In the genomic region with DNA sequence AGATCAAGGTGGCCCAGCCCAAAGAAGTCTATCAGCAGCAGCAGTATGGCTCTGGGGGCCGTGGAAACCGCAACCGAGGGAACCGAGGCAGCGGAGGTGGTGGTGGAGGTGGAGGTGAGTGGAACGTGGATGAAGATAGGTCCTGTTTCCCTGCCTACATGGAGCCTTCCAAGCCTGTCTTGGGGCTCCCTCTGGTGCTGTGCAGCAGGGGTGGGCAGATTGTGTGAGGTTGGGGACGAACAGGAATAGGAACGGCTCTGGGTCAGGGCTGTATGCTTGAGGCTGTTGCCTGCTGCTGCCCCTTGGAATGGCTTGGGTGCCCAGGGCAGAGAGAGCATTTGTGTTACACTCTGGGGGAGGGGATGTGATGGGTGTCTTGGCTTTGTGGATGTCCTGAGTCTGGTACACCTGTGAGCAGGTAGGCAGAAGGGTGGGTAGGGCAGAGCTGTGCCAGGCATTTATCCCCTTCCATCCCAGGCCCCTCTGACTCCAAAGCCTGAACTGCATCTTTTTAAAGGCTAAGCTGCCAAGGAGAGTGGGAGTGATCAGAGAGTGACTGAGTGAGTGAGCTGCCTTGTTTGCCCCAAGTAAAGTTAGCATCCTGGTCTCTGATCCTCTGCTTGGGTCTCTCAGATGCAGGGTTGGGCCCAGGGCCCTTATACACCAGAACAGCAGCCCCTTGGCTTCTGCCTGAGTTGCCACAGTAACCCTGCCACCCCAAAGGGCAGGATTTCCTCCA, we compare ENCODE assay signal across 15 cellular contexts. TPM values are rescaled to one million over a fixed set of nuclear protein-coding genes. Genes with fewer than 3 reads are reported as not detected.
DNase-seq lines count a peak whose midpoint lies in the region; ATAC-seq, FAIRE-seq and TF ChIP-seq lines count a peak whose summit lies in the region.
"Had no signal": no experiment of that assay in that cellular context is flagged by ENCODE, and none has a peak within 500 bp of the region (broad histone marks: within the 10 kb centered on the region; RNA-seq: fewer than 3 reads in every experiment).

No MANE protein-coding gene starts in this region.

- H3K4me1 ChIP-seq in DND-41 (ENCODE audit: insufficient read depth, low read length) (peaks cover 40% of the 10 kb centered on the region), HEK293 (ENCODE audit: control insufficient read depth, insufficient read depth, low read length) (peaks cover 6% of the 10 kb centered on the region; the same call in 1 of the 2 replicates), GM12878 (ENCODE audit: control insufficient read depth, insufficient read depth, low read length) (peaks cover 15% of the 10 kb centered on the region)

- H3K27me3 ChIP-seq in DND-41 (ENCODE audit: insufficient read depth, low read length, poor library complexity) (no peaks in the 10 kb centered on the region), GM12878 (replicated peaks in 1 of 2; ENCODE audit: control insufficient read depth in 2 of 2, insufficient read depth in 2 of 2, low read length in 1 of 2) (no peaks in the 10 kb centered on the region)

- no peak for TF ChIP-seq RAD21 in GM12878 (IDR thresholded peaks at IDR 0.05; ENCODE audit: insufficient read depth, low read depth, low read length)

- H2AFZ ChIP-seq in DND-41 (ENCODE audit: low read depth, low read length) (no peak overlapping the region), GM12878 (ENCODE audit: control insufficient read depth, low read depth, low read length) (no peak overlapping the region)

- H3K4me3 ChIP-seq in DND-41 (ENCODE audit: low read depth in 1 of 2, low read length in 2 of 2) = no peak overlapping the region
- H3K4me3 ChIP-seq in HEK293 (ENCODE audit: low read depth, low read length) = no peak overlapping the region
- no peak overlapping the region for H3K4me3 ChIP-seq in GM12878

- H3K4me1 Mint-ChIP-seq in osteocyte (ENCODE audit: unreplicated experiment) = peaks cover 23% of the 10 kb centered on the region

- no peaks in the 10 kb centered on the region for H3K27me3 Mint-ChIP-seq in osteocyte (ENCODE audit: unreplicated experiment)
- H3K27me3 Mint-ChIP-seq: CD8-positive, alpha-beta memory T cell had no signal

- peak overlapping the region; percentile 5 for H3K27ac Mint-ChIP-seq in osteocyte (ENCODE audit: unreplicated experiment)

- CTCF ChIA-PET in HEK293 (lab: Yijun Ruan, JAX) (interaction anchor here (0.6 kb wide), 1 partner anchor 1070 kb away, joined by 3 read pairs; no protein-coding TSS in a partner anchor), GM12878 (lab: Yijun Ruan, JAX) (interaction anchor here (1.1 kb wide), 1 partner anchor 22 kb away, joined by 3 read pairs; no protein-coding TSS in a partner anchor)

- H3K4me2 ChIP-seq in DND-41 (ENCODE audit: insufficient read depth, low read length) = peak overlapping the region; percentile 38; the same call in 1 of the 2 replicates
- no peak overlapping the region; the same call in 1 of the 2 replicates for H3K4me2 ChIP-seq in GM12878 (ENCODE audit: control insufficient read depth, insufficient read depth)

- WGBS in GM12878 (ENCODE audit: insufficient coverage, insufficient replicate concordance, low lambda C conversion rate, missing lambda C conversion rate) = 75% methylated on average over 8 of the region's 8 CpGs

- H3K36me3 Mint-ChIP-seq in osteocyte (ENCODE audit: unreplicated experiment) = peaks cover 53% of the 10 kb centered on the region

- intact Hi-C loops in GM12878 (cut with micrococcal nuclease; ENCODE audit: unreplicated experiment) = no loop called here
- intact Hi-C loops in left cardiac atrium (cut with DNase I) = no loop called here

- SMC1A ChIA-PET in GM12878 (lab: Charles Lee; ENCODE audit: uncharacterized antibody, unreplicated experiment) = no interaction called here

- H3K79me2 ChIP-seq in DND-41 (ENCODE audit: insufficient read depth, low read length) = peaks cover 83% of the 10 kb centered on the region
- peaks cover 55% of the 10 kb centered on the region for H3K79me2 ChIP-seq in GM12878 (ENCODE audit: control insufficient read depth, insufficient read depth, low read length)

- H3K9ac ChIP-seq in DND-41 (ENCODE audit: low read depth, low read length) (no peak overlapping the region), GM12878 (ENCODE audit: control insufficient read depth, insufficient read depth, low read length) (no peak overlapping the region)

- no peak overlapping the region for H3K27ac ChIP-seq in DND-41 (ENCODE audit: low read length)
- H3K27ac ChIP-seq in HEK293 (ENCODE audit: extremely low read depth, low read depth, low read length) = peak overlapping the region; percentile 31; the same call in 1 of the 2 replicates
- H3K27ac ChIP-seq in GM12878 (ENCODE audit: control insufficient read depth, insufficient read depth) = no peak overlapping the region
- H3K27ac ChIP-seq: epithelial cell of prostate had no signal

- ATAC-seq in DND-41 (ENCODE audit: insufficient read depth, low read depth) (no peak), GM12878 (no peak), left cardiac atrium (no peak)
- ATAC-seq: activated CD4-positive, CD25-positive, alpha-beta regulatory T cell treated with anti-CD3 and anti-CD28 coated beads, Interleukin-2, amount 50 U/mL, for 24 hours had no signal

- BruUV-seq in GM12878 (replicated peaks; lab: Mats Ljungman, UMichigan) = no TSS peak

- H3K9me3 Mint-ChIP-seq in osteocyte (ENCODE audit: unreplicated experiment) = no peaks in the 10 kb centered on the region
- H3K9me3 Mint-ChIP-seq: CD8-positive, alpha-beta memory T cell had no signal

- no peak overlapping the region for H3K4me3 Mint-ChIP-seq in osteocyte (ENCODE audit: unreplicated experiment)

- POLR2A ChIA-PET in HEK293 (lab: Yijun Ruan, JAX) = interaction anchor here (0.6 kb wide), 1 partner anchor 10 kb away, joined by 4 read pairs; no protein-coding TSS in a partner anchor
- POLR2A ChIA-PET in GM12878 (lab: Charles Lee) = no interaction called here

- H3K9me3 ChIP-seq in DND-41 (ENCODE audit: insufficient read depth, low read length, severe bottlenecking) (no peaks in the 10 kb centered on the region), HEK293 (ENCODE audit: control insufficient read depth, insufficient read depth, low read depth, low read length) (no peaks in the 10 kb centered on the region), GM12878 (replicated peaks; ENCODE audit: control insufficient read depth, insufficient read depth, low read length) (no peaks in the 10 kb centered on the region)

- TF ChIP-seq CTCF in DND-41 (IDR thresholded peaks at IDR 0.05; ENCODE audit: borderline replicate concordance, extremely low read depth, low read length, poor library complexity, severe bottlenecking) (peak; percentile 14), HEK293 (tag by site-specific recombination; IDR thresholded peaks at IDR 0.05) (no peak), GM12878 (IDR thresholded peaks at IDR 0.05 in 2 of 3, conservative IDR thresholded peaks at IDR 0.05 in 1 of 3; ENCODE audit: control insufficient read depth in 2 of 3, extremely low read depth in 1 of 3, insufficient read depth in 1 of 3, low read depth in 3 of 3, low read length in 3 of 3) (no peak), osteocyte (IDR thresholded peaks at IDR 0.05) (no peak)

- FAIRE-seq in GM12878 (lab: Jason Lieb, UNC) = no peak

- H4K20me1 ChIP-seq in DND-41 (ENCODE audit: insufficient read depth, low read length) (peaks cover 92% of the 10 kb centered on the region), GM12878 (ENCODE audit: control insufficient read depth, insufficient read depth) (peaks cover 24% of the 10 kb centered on the region)

- in situ Hi-C loops in GM12878 (cut with MboI) = no loop called here

- TF ChIP-seq EP300 in GM12878 (IDR thresholded peaks at IDR 0.05; ENCODE audit: borderline replicate concordance in 1 of 2, control insufficient read depth in 1 of 2, low read depth in 2 of 2, low read length in 2 of 2) = no peak

- RAD21 ChIA-PET in GM12878 (lab: Charles Lee; ENCODE audit: unreplicated experiment) = no interaction called here

- DNase-seq in DND-41 = no peak
- DNase-seq in GM12878 (ENCODE audit: low read depth, low spot score) = no peak
- no peak for DNase-seq in osteocyte (ENCODE audit: extremely low spot score, unreplicated experiment)
- DNase-seq in GDM1 (lab: John Stamatoyannopoulos, UW) = no peak
- no peak for DNase-seq in left cardiac atrium
- DNase-seq in SKM-1 (lab: John Stamatoyannopoulos, UW; ENCODE audit: unreplicated experiment) = no peak
- DNase-seq: caudate nucleus; CD8-positive, alpha-beta memory T cell; retina; stimulated activated CD4-positive, alpha-beta T cell treated with anti-CD3 and anti-CD28 coated beads, Interleukin-4, amount 100 ng/mL, for 4 hours; stimulated activated naive CD4-positive, alpha-beta T cell treated with Interleukin-2 at 50 U/mL for 16 hours had no signal

- H3K36me3 ChIP-seq in DND-41 (ENCODE audit: insufficient read depth, low read length) = peaks cover 92% of the 10 kb centered on the region
- peaks cover 20 to 93% of the 10 kb centered on the region in 2 experiments for H3K36me3 ChIP-seq in HEK293 (ENCODE audit: control insufficient read depth in 2 of 2, insufficient read depth in 1 of 2, low read length in 2 of 2)
- H3K36me3 ChIP-seq in GM12878 (ENCODE audit: control insufficient read depth in 2 of 2, insufficient read depth in 2 of 2, low read length in 1 of 2) = peaks cover 57 to 61% of the 10 kb centered on the region in 2 experiments

- peak; percentile 59; the same call in 1 of the 2 replicates for TF ChIP-seq POLR2A in GM12878 (IDR thresholded peaks at IDR 0.05; ENCODE audit: low read depth, low read length)

RNA-seq across cellular contexts. Expression of a gene that starts 5.2 kb away (rescaled TPM):
- total RNA-seq in GM12878 (2013; cell fraction: nucleolus; rRNA removed) = 21.9 and 24.9 TPM in 2 replicates
- total RNA-seq in GM12878 (2014; rRNA removed) (120 and 134 TPM in 2 replicates), GM12878 (2014; rRNA removed; fragmentation: Illumina TruSeq; extraction: Trizol) (167 and 175 TPM in 2 replicates), GM12878 (2021) (311 and 330 TPM in 2 replicates), osteocyte (128 and 131 TPM in 2 replicates), left cardiac atrium (100 to 1,000 TPM in 1 of 2 donors, 10 to 100 TPM in 1; 81.3 to 141 TPM)
- polyA plus RNA-seq in GM12878 (2011; ENCODE audit: low read depth) = 118 TPM
- polyA plus RNA-seq in GM12878 (2011; rRNA removed) (193 and 198 TPM in 2 replicates), GM12878 (2014; fragmentation: Illumina TruSeq; extraction: Trizol) (262 and 268 TPM in 2 replicates), GM12878 (2014; fragmentation: Nextera tagmentation; extraction: Ambion mirVana) (10 to 100 TPM; 42.3 to 77.6 TPM), GM12878 (2014; rRNA removed) (299 and 332 TPM in 2 replicates), GM12878 (2016; fragmentation: Nextera tagmentation; extraction: Ambion mirVana) (100 to 1,000 TPM; 269 to 302 TPM)
- polyA plus RNA-seq in GM12878 (2011; cell fraction: cytosol; rRNA removed) = 148 and 169 TPM in 2 replicates
- 78.5 and 127 TPM in 2 replicates for polyA plus RNA-seq in GM12878 (2011; cell fraction: nucleus; rRNA removed)
- 119 and 164 TPM in 2 replicates for polyA plus RNA-seq in GM12878 (2012)
- 56.9 and 60.6 TPM in 2 replicates for polyA minus RNA-seq in GM12878 (2011; rRNA and poly(A)+ RNA removed)
- 39.2 and 49.7 TPM in 2 replicates for polyA minus RNA-seq in GM12878 (2011; cell fraction: cytosol; rRNA and poly(A)+ RNA removed)
- 21.6 and 37.5 TPM in 2 replicates for polyA minus RNA-seq in GM12878 (2011; cell fraction: nucleus; rRNA and poly(A)+ RNA removed)

RNA-seq across cellular contexts. Expression of a gene that starts 22.3 kb away (rescaled TPM):
- not detected in 2 replicates for total RNA-seq in GM12878 (2013; cell fraction: nucleolus; rRNA removed)
- not detected in 2 replicates for total RNA-seq in GM12878 (2014; rRNA removed)
- total RNA-seq in GM12878 (2014; rRNA removed; fragmentation: Illumina TruSeq; extraction: Trizol) = not detected in 2 replicates
- not detected in 2 replicates for total RNA-seq in GM12878 (2021)
- polyA plus RNA-seq in GM12878 (2011; ENCODE audit: low read depth) = not detected
- polyA plus RNA-seq in GM12878 (2011; rRNA removed) = 0.04 TPM in 1 of 2 replicates, not detected in the other
- polyA plus RNA-seq in GM12878 (2011; cell fraction: cytosol; rRNA removed) = not detected in 2 replicates
- not detected in 2 replicates for polyA plus RNA-seq in GM12878 (2011; cell fraction: nucleus; rRNA removed)
- polyA plus RNA-seq in GM12878 (2012) = not detected in 2 replicates
- not detected in 2 replicates for polyA plus RNA-seq in GM12878 (2014; fragmentation: Illumina TruSeq; extraction: Trizol)
- not detected for polyA plus RNA-seq in GM12878 (2014; fragmentation: Nextera tagmentation; extraction: Ambion mirVana)
- polyA plus RNA-seq in GM12878 (2014; rRNA removed) = not detected in 2 replicates
- under 1 TPM in 1 of 2 experiments, not detected in 1; 0.07 TPM for polyA plus RNA-seq in GM12878 (2016; fragmentation: Nextera tagmentation; extraction: Ambion mirVana)
- polyA minus RNA-seq in GM12878 (2011; rRNA and poly(A)+ RNA removed) = not detected in 2 replicates
- not detected in 2 replicates for polyA minus RNA-seq in GM12878 (2011; cell fraction: cytosol; rRNA and poly(A)+ RNA removed)
- not detected in 2 replicates for polyA minus RNA-seq in GM12878 (2011; cell fraction: nucleus; rRNA and poly(A)+ RNA removed)
- total RNA-seq in osteocyte = not detected in 2 replicates
- not detected for total RNA-seq in left cardiac atrium
- total RNA-seq: CD8-positive, alpha-beta memory T cell; kidney epithelial cell had no signal
- polyA plus RNA-seq: CD8-positive, alpha-beta memory T cell had no signal

RNA-seq across cellular contexts. Expression of a gene that starts 23.1 kb away (rescaled TPM):
- total RNA-seq in GM12878 (2013; cell fraction: nucleolus; rRNA removed) = 144 and 151 TPM in 2 replicates
- total RNA-seq in GM12878 (2014; rRNA removed) = 25.2 and 26.6 TPM in 2 replicates
- 23.3 and 23.5 TPM in 2 replicates for total RNA-seq in GM12878 (2014; rRNA removed; fragmentation: Illumina TruSeq; extraction: Trizol)
- 36.1 and 45.1 TPM in 2 replicates for total RNA-seq in GM12878 (2021)
- polyA plus RNA-seq in GM12878 (2011; ENCODE audit: low read depth) = 16.0 TPM
- 39.9 and 53.9 TPM in 2 replicates for polyA plus RNA-seq in GM12878 (2011; rRNA removed)
- 37.9 and 49.1 TPM in 2 replicates for polyA plus RNA-seq in GM12878 (2011; cell fraction: cytosol; rRNA removed)
- polyA plus RNA-seq in GM12878 (2011; cell fraction: nucleus; rRNA removed) = 213 and 242 TPM in 2 replicates
- 34.1 and 38.8 TPM in 2 replicates for polyA plus RNA-seq in GM12878 (2012)
- 17.3 and 22.9 TPM in 2 replicates for polyA plus RNA-seq in GM12878 (2014; fragmentation: Illumina TruSeq; extraction: Trizol)
- 1 to 10 TPM; 4.5 to 7.9 TPM for polyA plus RNA-seq in GM12878 (2014; fragmentation: Nextera tagmentation; extraction: Ambion mirVana)
- polyA plus RNA-seq in GM12878 (2014; rRNA removed) = 40.6 and 42.3 TPM in 2 replicates
- 10 to 100 TPM; 26.0 to 29.0 TPM for polyA plus RNA-seq in GM12878 (2016; fragmentation: Nextera tagmentation; extraction: Ambion mirVana)
- 63.2 and 88.8 TPM in 2 replicates for polyA minus RNA-seq in GM12878 (2011; rRNA and poly(A)+ RNA removed)
- polyA minus RNA-seq in GM12878 (2011; cell fraction: cytosol; rRNA and poly(A)+ RNA removed) = 9.1 and 13.4 TPM in 2 replicates
- polyA minus RNA-seq in GM12878 (2011; cell fraction: nucleus; rRNA and poly(A)+ RNA removed) = 79.1 and 138 TPM in 2 replicates
- total RNA-seq in osteocyte = 70.2 and 71.3 TPM in 2 replicates
- total RNA-seq in left cardiac atrium = 10 to 100 TPM; 43.6 to 53.5 TPM

RNA-seq across cellular contexts. Expression of a gene that starts 55.8 kb away (rescaled TPM):
- total RNA-seq in GM12878 (2013; cell fraction: nucleolus; rRNA removed) = 53.0 and 54.1 TPM in 2 replicates
- total RNA-seq in GM12878 (2014; rRNA removed) = 284 and 305 TPM in 2 replicates
- total RNA-seq in GM12878 (2014; rRNA removed; fragmentation: Illumina TruSeq; extraction: Trizol) = 132 and 163 TPM in 2 replicates
- 233 TPM in 2 replicates for total RNA-seq in GM12878 (2021)
- 141 TPM for polyA plus RNA-seq in GM12878 (2011; ENCODE audit: low read depth)
- polyA plus RNA-seq in GM12878 (2011; rRNA removed) = 112 and 130 TPM in 2 replicates
- polyA plus RNA-seq in GM12878 (2011; cell fraction: cytosol; rRNA removed) = 200 and 227 TPM in 2 replicates
- 129 and 130 TPM in 2 replicates for polyA plus RNA-seq in GM12878 (2011; cell fraction: nucleus; rRNA removed)
- polyA plus RNA-seq in GM12878 (2012) = 153 and 166 TPM in 2 replicates
- 46.4 and 97.3 TPM in 2 replicates for polyA plus RNA-seq in GM12878 (2014; fragmentation: Illumina TruSeq; extraction: Trizol)
- polyA plus RNA-seq in GM12878 (2014; fragmentation: Nextera tagmentation; extraction: Ambion mirVana) = 100 to 1,000 TPM in 1 of 2 experiments, 10 to 100 TPM in 1; 39.2 to 127 TPM
- 277 and 301 TPM in 2 replicates for polyA plus RNA-seq in GM12878 (2014; rRNA removed)
- 100 to 1,000 TPM; 485 to 513 TPM for polyA plus RNA-seq in GM12878 (2016; fragmentation: Nextera tagmentation; extraction: Ambion mirVana)
- polyA minus RNA-seq in GM12878 (2011; rRNA and poly(A)+ RNA removed) = 50.3 and 72.8 TPM in 2 replicates
- polyA minus RNA-seq in GM12878 (2011; cell fraction: cytosol; rRNA and poly(A)+ RNA removed) = 57.3 and 62.9 TPM in 2 replicates
- polyA minus RNA-seq in GM12878 (2011; cell fraction: nucleus; rRNA and poly(A)+ RNA removed) = 35.5 and 50.4 TPM in 2 replicates
- 91.0 and 94.2 TPM in 2 replicates for total RNA-seq in osteocyte
- total RNA-seq in left cardiac atrium = 10 to 100 TPM; 78.3 to 89.5 TPM
